8 cellular contexts compared by ENCODE assay signal in the genomic region with DNA sequence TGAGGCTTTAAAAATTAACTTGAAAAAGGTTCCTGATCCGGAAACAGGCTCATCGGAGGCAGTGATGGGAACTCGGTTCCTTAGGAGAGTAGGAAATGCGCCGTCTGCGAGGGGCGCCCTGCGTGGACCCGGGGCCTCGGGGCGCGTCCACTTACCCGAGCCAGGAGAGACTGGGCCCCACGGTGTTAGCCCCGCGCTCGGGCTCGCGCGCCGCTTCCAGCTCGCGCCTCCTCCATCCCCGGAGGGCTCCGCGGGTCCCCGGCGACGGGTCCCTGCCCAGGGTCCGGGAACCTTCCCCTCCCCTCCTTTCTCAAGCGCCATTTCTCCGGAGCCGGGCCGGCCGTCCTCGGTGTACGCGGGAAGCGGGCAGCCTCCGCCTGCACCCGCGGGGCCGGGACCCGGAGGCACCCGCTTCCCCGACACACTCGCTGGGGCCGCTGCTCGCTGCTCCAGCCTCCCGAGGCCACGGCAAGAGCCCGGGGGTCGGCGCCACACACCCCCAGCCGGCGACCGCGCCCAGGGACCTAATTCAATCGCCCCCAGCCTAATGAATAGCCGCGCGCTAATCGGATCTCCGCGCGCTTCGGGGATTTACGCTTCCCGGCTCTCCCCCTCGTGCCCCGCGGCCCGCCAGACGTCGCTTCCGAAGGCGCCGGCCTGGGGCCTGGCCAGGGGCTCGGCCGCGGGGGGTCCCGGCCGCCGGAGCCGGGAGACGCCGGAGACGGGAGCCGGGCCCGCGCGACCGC. TPM values are rescaled to one million over a fixed set of nuclear protein-coding genes. Genes with fewer than 3 reads are reported as not detected.
DNase-seq lines count a peak whose midpoint lies in the region; ATAC-seq and TF ChIP-seq lines count a peak whose summit lies in the region.

No MANE protein-coding gene starts in this region.

- peak overlapping the region; percentile 76 for H3K9ac ChIP-seq in mucosa of stomach (ENCODE audit: low read length)

- H3K27ac ChIP-seq in AG04450 (ENCODE audit: low read depth, low read length), result peak overlapping the region; percentile 75

- no peaks in the 10 kb centered on the region for H3K36me3 ChIP-seq in mucosa of stomach (ENCODE audit: control insufficient read depth, insufficient read depth, low read length)

- H3K4me3 Mint-ChIP-seq in dendritic cell treated with granulocyte-macrophage colony-stimulating factor and Interleukin-4, amounts not matched to agents 40 ng/mL and 50 ng/mL, for 4 days, result peak overlapping the region; percentile 77

- no peaks in the 10 kb centered on the region for H3K27me3 ChIP-seq in AG04450 (ENCODE audit: control insufficient read depth, insufficient read depth, low read length)
- no peaks in the 10 kb centered on the region for H3K27me3 ChIP-seq in mucosa of stomach (ENCODE audit: control insufficient read depth, insufficient read depth, low read length)

- CTCF ChIA-PET in AG04450 (lab: Charles Lee), result interaction anchor here (0.7 kb wide), 1 partner anchor 91 kb away, joined by 6 read pairs; no protein-coding TSS in a partner anchor

- H3K36me3 Mint-ChIP-seq in dendritic cell treated with granulocyte-macrophage colony-stimulating factor and Interleukin-4, amounts not matched to agents 40 ng/mL and 50 ng/mL, for 4 days (ENCODE audit: low read depth), result peaks cover 22% of the 10 kb centered on the region

- peak overlapping the region; percentile 63 for H3K4me3 ChIP-seq in AG04450 (ENCODE audit: low read depth, low read length)
- peak overlapping the region; percentile 18 for H3K4me3 ChIP-seq in mucosa of stomach (ENCODE audit: low read length)

- intact Hi-C loops in dendritic cell treated with granulocyte-macrophage colony-stimulating factor and Interleukin-4, amounts not matched to agents 40 ng/mL and 50 ng/mL, for 4 days (cut with micrococcal nuclease), result loop anchor here (10.0 kb wide), 2 partner anchors 98 to 122 kb away; partner anchors contain the start of genes ACTG1 and SLC38A10

- no peak for TF ChIP-seq RAD21 in Ishikawa (IDR thresholded peaks at IDR 0.05; ENCODE audit: low read depth)

- DNase-seq in AG04450 (ENCODE audit: low read depth, low spot score), result no peak
- DNase-seq in AML-193 (lab: John Stamatoyannopoulos, UW), result no peak

- POLR2A ChIA-PET in AG04450 (lab: Yijun Ruan, JAX), result interaction anchor here (0.6 to 2.1 kb wide), 6 partner anchors 11 to 375 kb away, joined by 3 to 13 read pairs (median 4); partner anchors contain the start of gene SLC38A10

- H3K27me3 Mint-ChIP-seq in dendritic cell treated with granulocyte-macrophage colony-stimulating factor and Interleukin-4, amounts not matched to agents 40 ng/mL and 50 ng/mL, for 4 days, result peaks cover 3% of the 10 kb centered on the region

- H3K9me3 ChIP-seq in AG04450 (ENCODE audit: control insufficient read depth, insufficient read depth, low read length), result no peaks in the 10 kb centered on the region; the same call in 1 of the 2 replicates
- H3K9me3 ChIP-seq in mucosa of stomach (ENCODE audit: control insufficient read depth, low read length), result no peaks in the 10 kb centered on the region

- H3K4me1 ChIP-seq in mucosa of stomach (ENCODE audit: control insufficient read depth, insufficient read depth, low read length), result peaks cover 50% of the 10 kb centered on the region

- H3K9me3 Mint-ChIP-seq in dendritic cell treated with granulocyte-macrophage colony-stimulating factor and Interleukin-4, amounts not matched to agents 40 ng/mL and 50 ng/mL, for 4 days, result no peaks in the 10 kb centered on the region

- ATAC-seq in HG02610 (IDR thresholded peaks at IDR 0.05; ENCODE audit: unreplicated experiment) (no peak), GM19397 (IDR thresholded peaks at IDR 0.05; ENCODE audit: unreplicated experiment) (no peak)
- no peak for ATAC-seq in activated CD4-positive, CD25-positive, alpha-beta regulatory T cell treated with anti-CD3 and anti-CD28 coated beads, Interleukin-2, amount 50 U/mL, for 24 hours

- no peak for TF ChIP-seq EP300 in Ishikawa (IDR thresholded peaks at IDR 0.05; ENCODE audit: borderline replicate concordance)

- TF ChIP-seq CTCF in AG04450 (IDR thresholded peaks at IDR 0.05; ENCODE audit: low read depth, low read length), result no peak

- H3K4me1 Mint-ChIP-seq in dendritic cell treated with granulocyte-macrophage colony-stimulating factor and Interleukin-4, amounts not matched to agents 40 ng/mL and 50 ng/mL, for 4 days (ENCODE audit: low read depth), result peaks cover 50% of the 10 kb centered on the region

- peak overlapping the region; percentile 97 for H3K27ac Mint-ChIP-seq in dendritic cell treated with granulocyte-macrophage colony-stimulating factor and Interleukin-4, amounts not matched to agents 40 ng/mL and 50 ng/mL, for 4 days

TF ChIP-seq in Ishikawa, 13 proteins besides CTCF, POLR2A, EP300 and RAD21:
- TF ChIP-seq CEBPB (IDR thresholded peaks at IDR 0.05), result no peak
- no peak for TF ChIP-seq USF1 (IDR thresholded peaks at IDR 0.05)
- no peak for TF ChIP-seq TAF1 (IDR thresholded peaks at IDR 0.05; ENCODE audit: low read depth)
- TF ChIP-seq TCF12 (IDR thresholded peaks at IDR 0.05; ENCODE audit: low read depth), result no peak
- TF ChIP-seq FOXM1 (IDR thresholded peaks at IDR 0.05; ENCODE audit: borderline replicate concordance, low read depth), result no peak
- TF ChIP-seq ZBTB7A (IDR thresholded peaks at IDR 0.05; ENCODE audit: low read depth), result peak; percentile 27; the same call in 1 of the 2 replicates
- no peak for TF ChIP-seq EGR1 (IDR thresholded peaks at IDR 0.05)

RNA-seq across cellular contexts. Expression of gene BAHCC1, which starts 2.2 kb away (rescaled TPM):
- polyA plus RNA-seq in AG04450 (2011; rRNA removed), result 1.3 and 2.5 TPM in 2 replicates
- polyA minus RNA-seq in AG04450 (2011; rRNA and poly(A)+ RNA removed), result 3.3 and 6.3 TPM in 2 replicates
